18 cellular contexts compared by ENCODE assay signal in the genomic region with DNA sequence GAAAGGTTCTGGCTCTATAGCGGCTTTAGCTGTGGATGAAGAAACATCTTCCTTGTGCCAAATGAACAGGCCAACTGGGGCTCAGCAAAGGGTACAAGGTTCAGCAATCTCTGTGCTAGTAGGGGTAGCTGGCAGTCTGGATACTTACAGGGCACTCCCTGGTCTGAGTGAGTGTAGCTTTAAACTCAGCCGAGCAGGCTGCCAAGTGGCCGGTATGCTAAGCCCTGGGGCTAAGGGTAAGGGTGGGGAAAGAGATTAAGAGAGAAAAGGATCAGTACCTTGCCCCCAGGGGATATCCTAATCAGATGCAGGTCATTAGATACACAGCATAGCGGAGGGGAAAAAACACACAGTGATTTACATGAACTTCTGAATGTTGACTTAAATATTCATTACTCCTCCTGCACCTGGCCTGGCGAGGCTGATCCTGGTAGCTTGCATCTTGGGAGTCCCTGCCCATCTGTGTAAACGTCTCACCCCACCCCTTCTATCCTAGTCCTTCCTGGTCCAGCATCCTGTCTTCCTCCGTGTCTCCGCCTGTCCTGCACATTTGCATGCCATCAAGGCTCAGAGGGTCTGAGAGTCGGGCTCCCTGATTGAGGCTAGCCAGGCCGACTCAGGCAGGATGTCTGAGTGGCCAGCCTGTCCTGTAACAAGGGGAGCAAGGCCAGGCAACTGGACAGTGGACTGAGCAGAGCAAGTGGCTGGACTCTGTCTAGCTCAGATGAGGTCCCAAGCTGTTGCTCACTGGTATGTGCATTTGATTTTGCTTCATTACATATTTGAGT. TPM values are rescaled to one million over a fixed set of nuclear protein-coding genes. Genes with fewer than 3 reads are reported as not detected.
DNase-seq lines count a peak whose midpoint lies in the region; ATAC-seq, FAIRE-seq and TF ChIP-seq lines count a peak whose summit lies in the region.
"Had no signal": no experiment of that assay in that cellular context is flagged by ENCODE, and none has a peak within 500 bp of the region (broad histone marks: within the 10 kb centered on the region; RNA-seq: fewer than 3 reads in every experiment).

No MANE protein-coding gene starts in this region.

- FAIRE-seq in bronchial epithelial cell (lab: Jason Lieb, UNC): peak; percentile 36
- FAIRE-seq: keratinocyte had no signal

- ATAC-seq in GM18867 (IDR thresholded peaks at IDR 0.05; ENCODE audit: unreplicated experiment): no peak
- ATAC-seq: activated CD4-positive, alpha-beta T cell treated with anti-CD3 and anti-CD28 coated beads for 36 hours had no signal

- peak overlapping the region; percentile 82 for H3K27ac ChIP-seq in neutrophil

- DNase-seq in D341Med (ENCODE audit: low spot score) (peak; percentile 87), NCI-H1436 treated with DMSO at 0.1 percent for 48 hours (lab: John Stamatoyannopoulos, UW) (peak; percentile 33), bronchial epithelial cell (ENCODE audit: low read depth) (no peak), epidermal melanocyte (ENCODE audit: insufficient read length, low spot score) (no peak), DMS79 treated with DMSO at 0.1 percent for 48 hours (lab: John Stamatoyannopoulos, UW) (no peak)
- DNase-seq: activated CD4-positive, alpha-beta T cell treated with anti-CD3 and anti-CD28 coated beads for 36 hours; activated naive CD4-positive, alpha-beta T cell treated with anti-CD3 and anti-CD28 coated beads for 36 hours; AML-193; DMS153; erythroblast; nephron progenitor cell; right cardiac atrium; SIG-M5; stimulated activated CD4-positive, alpha-beta T cell treated with anti-CD3 and anti-CD28 coated beads, Interleukin-1b, Interleukin-23, amount 100 ng/mL, for 48 hours had no signal

- no peaks in the 10 kb centered on the region for H3K9me3 ChIP-seq in neutrophil

- H3K27me3 ChIP-seq in bronchial epithelial cell (ENCODE audit: control insufficient read depth, insufficient read depth, low read length) (peaks cover 8% of the 10 kb centered on the region), neutrophil (no peaks in the 10 kb centered on the region)

- no peak overlapping the region for H3K4me3 ChIP-seq in bronchial epithelial cell (ENCODE audit: low read depth, low read length)
- no peak overlapping the region for H3K4me3 ChIP-seq in neutrophil (ENCODE audit: low read depth in 1 of 2, low read length in 1 of 2)

- TF ChIP-seq CTCF in bronchial epithelial cell (IDR thresholded peaks at IDR 0.05; ENCODE audit: insufficient read depth, low read length, severe bottlenecking): no peak
- no peak for TF ChIP-seq CTCF in neutrophil (IDR thresholded peaks at IDR 0.05)

- H3K4me1 ChIP-seq in neutrophil (ENCODE audit: control insufficient read depth in 1 of 2, insufficient read depth in 1 of 2, low read depth in 1 of 2, low read length in 1 of 2): peaks cover 62 to 74% of the 10 kb centered on the region in 2 experiments

- no peaks in the 10 kb centered on the region for H3K36me3 ChIP-seq in bronchial epithelial cell (ENCODE audit: control insufficient read depth, insufficient read depth, low read length)
- no peaks in the 10 kb centered on the region for H3K36me3 ChIP-seq in neutrophil

RNA-seq across cellular contexts. Expression of gene CNTN2, which starts 39.5 kb away (rescaled TPM):
- total RNA-seq in bronchial epithelial cell: under 0.01 TPM in 1 of 2 replicates, not detected in the other
- total RNA-seq: activated CD4-positive, alpha-beta T cell treated with anti-CD3 and anti-CD28 coated beads for 36 hours; activated naive CD4-positive, alpha-beta T cell treated with anti-CD3 and anti-CD28 coated beads for 36 hours; mesenteric fat pad had no signal

Comparison
In these comparisons a context has a peak if more than half of its experiments do, and no peak if none do; other contexts are left out.
1. DNase-seq: peak in D341Med (single experiment) and NCI-H1436 treated with DMSO at 0.1 percent for 48 hours (single experiment); none in bronchial epithelial cell (single experiment), epidermal melanocyte (single experiment) and DMS79 treated with DMSO at 0.1 percent for 48 hours (single experiment).